In genomic region chr10:72654720-72655119, GRCh38 we compare ENCODE assay signal across 1 cellular context.
TF ChIP-seq lines count a peak whose summit lies in the region.

No MANE protein-coding gene starts in this region.

TF ChIP-seq in GM23338, 12 proteins besides CTCF, POLR2A, EP300 and RAD21 (continued from another document):
- TF ChIP-seq, protein P1, sequence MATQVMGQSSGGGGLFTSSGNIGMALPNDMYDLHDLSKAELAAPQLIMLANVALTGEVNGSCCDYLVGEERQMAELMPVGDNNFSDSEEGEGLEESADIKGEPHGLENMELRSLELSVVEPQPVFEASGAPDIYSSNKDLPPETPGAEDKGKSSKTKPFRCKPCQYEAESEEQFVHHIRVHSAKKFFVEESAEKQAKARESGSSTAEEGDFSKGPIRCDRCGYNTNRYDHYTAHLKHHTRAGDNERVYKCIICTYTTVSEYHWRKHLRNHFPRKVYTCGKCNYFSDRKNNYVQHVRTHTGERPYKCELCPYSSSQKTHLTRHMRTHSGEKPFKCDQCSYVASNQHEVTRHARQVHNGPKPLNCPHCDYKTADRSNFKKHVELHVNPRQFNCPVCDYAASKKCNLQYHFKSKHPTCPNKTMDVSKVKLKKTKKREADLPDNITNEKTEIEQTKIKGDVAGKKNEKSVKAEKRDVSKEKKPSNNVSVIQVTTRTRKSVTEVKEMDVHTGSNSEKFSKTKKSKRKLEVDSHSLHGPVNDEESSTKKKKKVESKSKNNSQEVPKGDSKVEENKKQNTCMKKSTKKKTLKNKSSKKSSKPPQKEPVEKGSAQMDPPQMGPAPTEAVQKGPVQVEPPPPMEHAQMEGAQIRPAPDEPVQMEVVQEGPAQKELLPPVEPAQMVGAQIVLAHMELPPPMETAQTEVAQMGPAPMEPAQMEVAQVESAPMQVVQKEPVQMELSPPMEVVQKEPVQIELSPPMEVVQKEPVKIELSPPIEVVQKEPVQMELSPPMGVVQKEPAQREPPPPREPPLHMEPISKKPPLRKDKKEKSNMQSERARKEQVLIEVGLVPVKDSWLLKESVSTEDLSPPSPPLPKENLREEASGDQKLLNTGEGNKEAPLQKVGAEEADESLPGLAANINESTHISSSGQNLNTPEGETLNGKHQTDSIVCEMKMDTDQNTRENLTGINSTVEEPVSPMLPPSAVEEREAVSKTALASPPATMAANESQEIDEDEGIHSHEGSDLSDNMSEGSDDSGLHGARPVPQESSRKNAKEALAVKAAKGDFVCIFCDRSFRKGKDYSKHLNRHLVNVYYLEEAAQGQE (IDR thresholded peaks at IDR 0.05; ENCODE audit: unreplicated experiment), result no peak
- TF ChIP-seq EZH2 (IDR thresholded peaks at IDR 0.05; ENCODE audit: low read depth, unreplicated experiment) (no peak), CREB1 (CRISPR knock-in tag; IDR thresholded peaks at IDR 0.05; ENCODE audit: low read depth) (no peak), POLR2AphosphoS5 (IDR thresholded peaks at IDR 0.05; ENCODE audit: low read depth) (no peak), ZNF114 (CRISPR knock-in tag; IDR thresholded peaks at IDR 0.05) (no peak)
